In genomic region chr14:56173360-56173922, GRCh38 we compare ENCODE assay signal across 10 cellular contexts. TPM values are rescaled to one million over a fixed set of nuclear protein-coding genes. Genes with fewer than 3 reads are reported as not detected.
DNase-seq lines count a peak whose midpoint lies in the region; ATAC-seq and TF ChIP-seq lines count a peak whose summit lies in the region.
"Had no signal": no experiment of that assay in that cellular context is flagged by ENCODE, and none has a peak within 500 bp of the region (broad histone marks: within the 10 kb centered on the region; RNA-seq: fewer than 3 reads in every experiment).

No MANE protein-coding gene starts in this region.

- H3K4me3 ChIP-seq in CD8-positive, alpha-beta T cell (ENCODE audit: low read depth, low read length): no peak overlapping the region
- H3K4me3 ChIP-seq in IMR-90 (ENCODE audit: insufficient read depth, low read depth, low read length) (no peak overlapping the region), ovary (no peak overlapping the region)

- peak; percentile 66 for ATAC-seq in CD8-positive, alpha-beta T cell
- ATAC-seq in IMR-90 (ENCODE audit: low read depth) (no peak), GM21786 (IDR thresholded peaks at IDR 0.05; ENCODE audit: unreplicated experiment) (no peak), GM19324 (IDR thresholded peaks at IDR 0.05; ENCODE audit: low FRiP score, unreplicated experiment) (no peak)
- peak; percentile 52 for ATAC-seq in activated CD8-positive, alpha-beta T cell treated with anti-CD3 and anti-CD28 coated beads, Interleukin-2, amount 10 ng/mL, durations not matched to agents 7 days and 5 days

- peak overlapping the region; percentile 24; the same call in 1 of the 2 replicates for H3K56ac ChIP-seq in IMR-90 (ENCODE audit: extremely low read depth, insufficient read depth, low read length)

- no peak overlapping the region for H3K27ac ChIP-seq in CD8-positive, alpha-beta T cell (ENCODE audit: low read depth, low read length)
- H3K27ac ChIP-seq in IMR-90 (ENCODE audit: insufficient read depth, low read length): peak overlapping the region; percentile 83
- no peak overlapping the region for H3K27ac ChIP-seq in ovary

- peaks cover 56% of the 10 kb centered on the region for H3K4me1 Mint-ChIP-seq in CD8-positive, alpha-beta T cell (ENCODE audit: low read depth)
- H3K4me1 Mint-ChIP-seq in activated CD8-positive, alpha-beta T cell treated with anti-CD3 and anti-CD28 coated beads, Interleukin-2, amount 10 ng/mL, durations not matched to agents 7 days and 5 days (ENCODE audit: low read depth): peaks cover 36% of the 10 kb centered on the region

- peak overlapping the region; percentile 88 for H2AK5ac ChIP-seq in IMR-90 (ENCODE audit: low read depth, low read length)

- peak overlapping the region; percentile 30; the same call in 1 of the 2 replicates for H4K5ac ChIP-seq in IMR-90 (ENCODE audit: low read depth, low read length)

- no peaks in the 10 kb centered on the region for H3K9me3 Mint-ChIP-seq in CD8-positive, alpha-beta T cell
- H3K9me3 Mint-ChIP-seq in activated CD8-positive, alpha-beta T cell treated with anti-CD3 and anti-CD28 coated beads, Interleukin-2, amount 10 ng/mL, durations not matched to agents 7 days and 5 days (ENCODE audit: insufficient read depth): no peaks in the 10 kb centered on the region

- TF ChIP-seq POLR2A in IMR-90 (IDR thresholded peaks at IDR 0.05; ENCODE audit: low read depth, low read length): no peak
- TF ChIP-seq POLR2A in ovary (IDR thresholded peaks at IDR 0.05): no peak

- H2BK15ac ChIP-seq in IMR-90 (ENCODE audit: low read depth, low read length): peak overlapping the region; percentile 67; the same call in 1 of the 3 replicates

- no peak for TF ChIP-seq CTCF in CD8-positive, alpha-beta T cell (IDR thresholded peaks at IDR 0.05)
- TF ChIP-seq CTCF in IMR-90 (conservative IDR thresholded peaks at IDR 0.05; ENCODE audit: low read depth, low read length): no peak
- TF ChIP-seq CTCF in ovary (IDR thresholded peaks at IDR 0.05): no peak

- peaks cover 6% of the 10 kb centered on the region for H4K20me1 ChIP-seq in IMR-90 (ENCODE audit: insufficient read depth, low read length)

- H4K91ac ChIP-seq in IMR-90 (ENCODE audit: insufficient read depth, low read depth, low read length): peak overlapping the region; percentile 76; the same call in 1 of the 2 replicates

- peaks cover 22% of the 10 kb centered on the region for H3K4me1 ChIP-seq in CD8-positive, alpha-beta T cell (ENCODE audit: insufficient read depth, low read length)
- H3K4me1 ChIP-seq in IMR-90 (ENCODE audit: control insufficient read depth, insufficient read depth, low read length) (peaks cover 16% of the 10 kb centered on the region), ovary (ENCODE audit: insufficient read depth) (peaks cover 20% of the 10 kb centered on the region)
- H3K4me1 ChIP-seq: BE2C had no signal

- no peaks in the 10 kb centered on the region for H3K27me3 ChIP-seq in CD8-positive, alpha-beta T cell (ENCODE audit: insufficient read depth, low read length)
- H3K27me3 ChIP-seq in IMR-90 (ENCODE audit: control insufficient read depth, insufficient read depth, low read length) (no peaks in the 10 kb centered on the region), ovary (no peaks in the 10 kb centered on the region)
- H3K27me3 ChIP-seq: BE2C had no signal

- no TSS peak for BruUV-seq in IMR-90 (replicated peaks; lab: Mats Ljungman, UMichigan)

- peak overlapping the region; percentile 86 for H3K4ac ChIP-seq in IMR-90 (ENCODE audit: low read depth, low read length)

- H2AFZ ChIP-seq in IMR-90 (replicated peaks; ENCODE audit: low read length, poor library complexity): no peak overlapping the region

- H2AK9ac ChIP-seq in IMR-90 (replicated peaks; ENCODE audit: low read depth, low read length, poor library complexity): no peak overlapping the region

- dilution Hi-C loops in IMR-90 (cut with HindIII; ENCODE audit: low sequenced_read_pairs, unreplicated experiment): no loop called here

- peak overlapping the region; percentile 65; the same call in 1 of the 2 replicates for H3K23ac ChIP-seq in IMR-90 (ENCODE audit: low read depth, low read length)

- TF ChIP-seq RAD21 in IMR-90 (IDR thresholded peaks at IDR 0.05; ENCODE audit: low read length): no peak

- peaks cover 22% of the 10 kb centered on the region for H3K9me1 ChIP-seq in IMR-90 (ENCODE audit: insufficient read depth, low read length)

- in situ Hi-C loops in IMR-90 (cut with MboI; ENCODE audit: low sequenced_read_pairs): no loop called here

- peak overlapping the region; percentile 76 for H2BK5ac ChIP-seq in IMR-90 (ENCODE audit: low read depth, low read length, poor library complexity, severe bottlenecking)

- CTCF ChIA-PET in CD8-positive, alpha-beta T cell (lab: Charles Lee): no interaction called here
- CTCF ChIA-PET in IMR-90 (lab: Yijun Ruan, JAX): interaction anchor here (0.6 to 1.2 kb wide), 2 partner anchors 52 to 442 kb away, joined by 3 to 5 read pairs; no protein-coding TSS in a partner anchor
- CTCF ChIA-PET in activated CD8-positive, alpha-beta T cell treated with anti-CD3 and anti-CD28 coated beads, Interleukin-2, amount 10 ng/mL, durations not matched to agents 7 days and 5 days (lab: Charles Lee): no interaction called here

- intact Hi-C loops in CD8-positive, alpha-beta T cell (cut with DNase I, micrococcal nuclease): loop anchor here in 1 of 2 experiments (2.0 kb wide), 1 partner anchor 55 kb away; the partner anchor contains the start of gene PELI2
- intact Hi-C loops in IMR-90 (cut with micrococcal nuclease) (no loop called here), ovary (cut with DNase I) (no loop called here)

- POLR2A ChIA-PET in CD8-positive, alpha-beta T cell (lab: Charles Lee): no interaction called here
- POLR2A ChIA-PET in IMR-90 (lab: Charles Lee; ENCODE audit: unreplicated experiment): no interaction called here
- POLR2A ChIA-PET in activated CD8-positive, alpha-beta T cell treated with anti-CD3 and anti-CD28 coated beads, Interleukin-2, amount 10 ng/mL, durations not matched to agents 7 days and 5 days (lab: Charles Lee): interaction anchor here (0.6 to 1.6 kb wide), 4 partner anchors 21 to 1262 kb away, joined by 3 to 7 read pairs (median 4); partner anchors contain the start of gene PELI2

- H3K27ac Mint-ChIP-seq in CD8-positive, alpha-beta T cell: peak overlapping the region; percentile 84
- H3K27ac Mint-ChIP-seq in activated CD8-positive, alpha-beta T cell treated with anti-CD3 and anti-CD28 coated beads, Interleukin-2, amount 10 ng/mL, durations not matched to agents 7 days and 5 days: peak overlapping the region; percentile 80

- peak overlapping the region; percentile 33 for H3K4me3 Mint-ChIP-seq in CD8-positive, alpha-beta T cell
- H3K4me3 Mint-ChIP-seq in activated CD8-positive, alpha-beta T cell treated with anti-CD3 and anti-CD28 coated beads, Interleukin-2, amount 10 ng/mL, durations not matched to agents 7 days and 5 days: no peak overlapping the region

- H3K18ac ChIP-seq in IMR-90 (ENCODE audit: low read depth, low read length): peak overlapping the region; percentile 54

- no CpG with 5 or more reads among the region's 6 CpGs for WGBS in IMR-90 (ENCODE audit: extremely low coverage in 2 of 2, insufficient read length in 1 of 2), 2 experiments
- 92 to 96% (median 95%) methylated on average over 6 of the region's 6 CpGs for WGBS in ovary, 3 donors

- H3K36me3 Mint-ChIP-seq in CD8-positive, alpha-beta T cell: peaks cover 3% of the 10 kb centered on the region
- peaks cover 11% of the 10 kb centered on the region for H3K36me3 Mint-ChIP-seq in activated CD8-positive, alpha-beta T cell treated with anti-CD3 and anti-CD28 coated beads, Interleukin-2, amount 10 ng/mL, durations not matched to agents 7 days and 5 days (ENCODE audit: low read depth)

- no peaks in the 10 kb centered on the region for H3K27me3 Mint-ChIP-seq in CD8-positive, alpha-beta T cell (ENCODE audit: low read depth)
- H3K27me3 Mint-ChIP-seq in activated CD8-positive, alpha-beta T cell treated with anti-CD3 and anti-CD28 coated beads, Interleukin-2, amount 10 ng/mL, durations not matched to agents 7 days and 5 days (ENCODE audit: low read depth): no peaks in the 10 kb centered on the region

- peak overlapping the region; percentile 83 for H2BK120ac ChIP-seq in IMR-90 (ENCODE audit: low read depth, low read length)

- peak overlapping the region; percentile 91 for H2BK20ac ChIP-seq in IMR-90 (ENCODE audit: low read depth, low read length)

- no peaks in the 10 kb centered on the region for H3K36me3 ChIP-seq in CD8-positive, alpha-beta T cell (ENCODE audit: insufficient read depth, low read length)
- peaks cover 4% of the 10 kb centered on the region; the same call in 1 of the 2 replicates for H3K36me3 ChIP-seq in IMR-90 (ENCODE audit: control insufficient read depth, insufficient read depth, low read length)
- no peaks in the 10 kb centered on the region for H3K36me3 ChIP-seq in ovary
- H3K36me3 ChIP-seq: BE2C had no signal

- H3K9me3 ChIP-seq in CD8-positive, alpha-beta T cell (ENCODE audit: low read length): no peaks in the 10 kb centered on the region
- H3K9me3 ChIP-seq in IMR-90 (ENCODE audit: control insufficient read depth, insufficient read depth, low read length) (no peaks in the 10 kb centered on the region), ovary (no peaks in the 10 kb centered on the region)
- H3K9me3 ChIP-seq: BE2C had no signal

- H3K9ac ChIP-seq in IMR-90 (ENCODE audit: low read depth, low read length): no peak overlapping the region

- H3K79me1 ChIP-seq in IMR-90 (ENCODE audit: low read depth in 1 of 2, low read length in 2 of 2): peaks cover 38 to 80% of the 10 kb centered on the region in 2 experiments

- no peak overlapping the region for H3K4me2 ChIP-seq in IMR-90 (ENCODE audit: low read depth, low read length)

- no peak for TF ChIP-seq EP300 in ovary (IDR thresholded peaks at IDR 0.05)

- DNase-seq in CD8-positive, alpha-beta T cell: no peak
- DNase-seq in IMR-90 (no peak), myocyte (ENCODE audit: low read depth) (peak; percentile 72), ovary (no peak)
- DNase-seq in activated CD8-positive, alpha-beta T cell treated with anti-CD3 and anti-CD28 coated beads, Interleukin-2, amount 10 ng/mL, durations not matched to agents 7 days and 5 days: peak; percentile 36
- DNase-seq: BE2C, MM.1S, NCI-H2107 had no signal

- peak overlapping the region; percentile 76 for H3K14ac ChIP-seq in IMR-90 (replicated peaks; ENCODE audit: low read depth, low read length)

- peak overlapping the region; percentile 25 to 75; a peak in 3 of 4 replicates for H4K8ac ChIP-seq in IMR-90 (ENCODE audit: low read depth in 2 of 2, low read length in 2 of 2)

TF ChIP-seq in IMR-90, 13 proteins besides CTCF, POLR2A, EP300 and RAD21 (continues in another document):
- no peak for TF ChIP-seq FOS (IDR thresholded peaks at IDR 0.05; ENCODE audit: low read depth, low read length)

RNA-seq across cellular contexts. Expression of gene PELI2, which starts 55.2 kb away (rescaled TPM):
- total RNA-seq in CD8-positive, alpha-beta T cell: 10 to 100 TPM; 13.3 to 15.1 TPM
- 31.7 and 36.7 TPM in 2 replicates for total RNA-seq in IMR-90 (2012; rRNA removed)
- polyA plus RNA-seq in IMR-90 (2012; rRNA removed): 6.0 and 7.4 TPM in 2 replicates
- 1.6 and 2.4 TPM in 2 replicates for polyA plus RNA-seq in IMR-90 (2012; cell fraction: cytosol; rRNA removed)
- 5.8 and 13.1 TPM in 2 replicates for polyA plus RNA-seq in IMR-90 (2012; cell fraction: nucleus; rRNA removed; ENCODE audit: low replicate concordance)
- under 1 TPM; 0.57 to 0.68 TPM for total RNA-seq in activated CD8-positive, alpha-beta T cell treated with anti-CD3 and anti-CD28 coated beads, Interleukin-2, amount 10 ng/mL, durations not matched to agents 7 days and 5 days
- 4.0 and 6.4 TPM in 2 replicates for total RNA-seq in myocyte
- polyA plus RNA-seq in myocyte (2012): 1.8 TPM
- total RNA-seq in ovary: 10 to 100 TPM; 19.8 to 36.8 (median 28.7) TPM
- 10 to 100 TPM; 13.0 to 15.4 TPM for polyA plus RNA-seq in ovary

Comparison
In these comparisons a context has a peak if more than half of its experiments do, and no peak if none do; other contexts are left out.
1. ATAC-seq: peak in CD8-positive, alpha-beta T cell (single experiment) and activated CD8-positive, alpha-beta T cell treated with anti-CD3 and anti-CD28 coated beads, Interleukin-2, amount 10 ng/mL, durations not matched to agents 7 days and 5 days (single experiment); none in IMR-90 (single experiment), GM21786 (single experiment) and GM19324 (single experiment).
2. DNase-seq: peak in activated CD8-positive, alpha-beta T cell treated with anti-CD3 and anti-CD28 coated beads, Interleukin-2, amount 10 ng/mL, durations not matched to agents 7 days and 5 days (single experiment) and myocyte (single experiment); none in CD8-positive, alpha-beta T cell (0 of 7), IMR-90 (single experiment) and ovary (0 of 5).